Comparison of ENCODE assay signal across 9 cellular contexts in the genomic region with DNA sequence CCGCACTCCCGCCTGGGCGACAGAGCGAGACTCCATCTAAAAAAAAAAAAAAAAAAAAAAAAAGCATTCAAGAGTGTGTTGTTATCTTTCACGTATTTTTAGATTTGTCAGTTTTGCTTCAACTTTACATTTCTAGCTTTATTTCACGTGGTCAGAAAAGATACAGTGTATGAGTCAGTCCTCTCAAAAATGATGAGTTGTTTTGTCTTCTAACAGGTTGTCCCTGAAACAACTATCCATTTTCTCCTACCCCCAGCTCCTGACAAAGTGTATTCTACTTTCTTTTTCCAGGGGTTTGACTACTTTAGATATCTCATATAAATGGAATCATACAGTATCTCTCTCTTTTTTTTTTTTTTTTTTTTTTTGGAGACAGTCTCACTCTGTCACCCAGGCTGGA.
"Had no signal": no experiment of that assay in that cellular context is flagged by ENCODE, and none has a peak within 500 bp of the region (broad histone marks: within the 10 kb centered on the region; RNA-seq: fewer than 3 reads in every experiment).

No MANE protein-coding gene starts in this region.

- H3K4me3 ChIP-seq: GM23248, HAP-1, K562 had no signal

- H3K9ac ChIP-seq: GM23248 had no signal

- H2AFZ ChIP-seq: GM23248 had no signal

- H3K36me3 ChIP-seq: HAP-1 had no signal

- DNase-seq: GM23248, GOT3, H7, HFFc6 had no signal

- FAIRE-seq: HepG2, K562 had no signal

- ATAC-seq: HCT116, HepG2, K562 had no signal

- H3K27ac ChIP-seq: GM23248, HL-60 had no signal

- H3K27ac Mint-ChIP-seq: HFFc6 had no signal

- H3K4me3 Mint-ChIP-seq: HFFc6 had no signal
